ENCODE assay signal across 10 cellular contexts in genomic region chr19:46271488-46272197, GRCh38. TPM values are rescaled to one million over a fixed set of nuclear protein-coding genes. Genes with fewer than 3 reads are reported as not detected.
DNase-seq lines count a peak whose midpoint lies in the region; ATAC-seq and TF ChIP-seq lines count a peak whose summit lies in the region.
"Had no signal": no experiment of that assay in that cellular context is flagged by ENCODE, and none has a peak within 500 bp of the region (broad histone marks: within the 10 kb centered on the region; RNA-seq: fewer than 3 reads in every experiment).

No MANE protein-coding gene starts in this region.

- no peaks in the 10 kb centered on the region for H3K9me2 ChIP-seq in HCT116 (ENCODE audit: insufficient read depth)

- H4K8ac ChIP-seq in mesenchymal stem cell (ENCODE audit: low read length), result no peak overlapping the region

- no peaks in the 10 kb centered on the region for H3K79me2 ChIP-seq in HCT116 (ENCODE audit: insufficient read depth, low read length)

- H3K27ac ChIP-seq in HCT116 (ENCODE audit: low read depth, low read length) (no peak overlapping the region), mesenchymal stem cell (ENCODE audit: low read length, poor library complexity, severe bottlenecking) (peak overlapping the region; percentile 100)

- H3K27me3 ChIP-seq in HCT116 (ENCODE audit: insufficient read depth, low read length) (peaks cover 19% of the 10 kb centered on the region), mesenchymal stem cell (ENCODE audit: control insufficient read depth in 1 of 2, insufficient read depth in 1 of 2, low read length in 2 of 2) (peaks cover 0 to 34% of the 10 kb centered on the region in 2 experiments)

- TF ChIP-seq CTCF in AG10803 (conservative IDR thresholded peaks at IDR 0.05; ENCODE audit: low read length) (no peak), HCT116 (IDR thresholded peaks at IDR 0.05 in 2 of 3, conservative IDR thresholded peaks at IDR 0.05 in 1 of 3; ENCODE audit: borderline replicate concordance in 1 of 3, insufficient read depth in 1 of 3, low read depth in 2 of 3, low read length in 2 of 3) (no peak), astrocyte of the cerebellum (IDR thresholded peaks at IDR 0.05; ENCODE audit: low read depth, low read length, missing control alignments) (no peak)

- peak; percentile 42; the same call in 1 of the 2 replicates for ATAC-seq in HCT116
- no peak for ATAC-seq in GM18502 (IDR thresholded peaks at IDR 0.05; ENCODE audit: poor library complexity, unreplicated experiment)
- no peak for ATAC-seq in HG02571 (IDR thresholded peaks at IDR 0.05; ENCODE audit: unreplicated experiment)

- no peak for TF ChIP-seq POLR2A in HCT116 (IDR thresholded peaks at IDR 0.05; ENCODE audit: borderline replicate concordance, extremely low read depth, insufficient read depth, insufficient read length)

- H3K4me1 ChIP-seq in HCT116 (ENCODE audit: control insufficient read depth in 1 of 2, insufficient read depth in 2 of 2, low read length in 2 of 2) (peaks cover 0 to 9% of the 10 kb centered on the region in 2 experiments; a peak in 1 of 4 replicates), mesenchymal stem cell (ENCODE audit: control insufficient read depth, insufficient read depth, low read depth, low read length) (peaks cover 9% of the 10 kb centered on the region)

- peak overlapping the region; percentile 98 for H2AK5ac ChIP-seq in mesenchymal stem cell (ENCODE audit: low read length, severe bottlenecking)

- POLR2A ChIA-PET in HCT116 (lab: Charles Lee), result no interaction called here

- peak; percentile 85 for DNase-seq in AG10803 (ENCODE audit: low read depth)
- no peak for DNase-seq in HCT116 (ENCODE audit: low read depth, low spot score)
- peak; percentile 95 for DNase-seq in astrocyte of the cerebellum (ENCODE audit: low read depth)
- peak; percentile 95 for DNase-seq in mesenchymal stem cell
- DNase-seq in superior temporal gyrus (ENCODE audit: extremely low spot score), result no peak
- no peak for DNase-seq in activated CD4-positive, CD25-positive, alpha-beta regulatory T cell (lab: John Stamatoyannopoulos, UW)
- DNase-seq: NCI-H2029 treated with DMSO at 0.1 percent for 48 hours had no signal

- CTCF ChIA-PET in HCT116 (lab: Charles Lee), result interaction anchor here (0.8 to 1.0 kb wide), 3 partner anchors 9 to 193 kb away, joined by 4 to 10 read pairs (median 6); no protein-coding TSS in a partner anchor

- no peak overlapping the region for H2BK15ac ChIP-seq in mesenchymal stem cell (ENCODE audit: low read depth, poor library complexity, severe bottlenecking)

- BruUV-seq in HCT116 (replicated peaks; lab: Mats Ljungman, UMichigan), result no TSS peak

- no peak overlapping the region for H2BK12ac ChIP-seq in mesenchymal stem cell (ENCODE audit: low read length in 2 of 2)

- no peaks in the 10 kb centered on the region for H4K20me1 ChIP-seq in HCT116 (ENCODE audit: insufficient read depth)

- H3K9ac ChIP-seq in HCT116 (ENCODE audit: low read length) (no peak overlapping the region), mesenchymal stem cell (ENCODE audit: low read length) (no peak overlapping the region)

- H2AFZ ChIP-seq in HCT116 (ENCODE audit: low read depth, low read length, poor library complexity, severe bottlenecking) (no peak overlapping the region), mesenchymal stem cell (ENCODE audit: low read depth, low read length) (no peak overlapping the region)

- no peaks in the 10 kb centered on the region for H3K79me1 ChIP-seq in mesenchymal stem cell (replicated peaks; ENCODE audit: low read length, poor library complexity, severe bottlenecking)

- intact Hi-C loops in HCT116 (cut with micrococcal nuclease), result no loop called here

- H3K18ac ChIP-seq in mesenchymal stem cell (ENCODE audit: low read depth in 1 of 2, low read length in 2 of 2), result peak overlapping the region in 1 of 2 experiments; percentile 18

- peak overlapping the region; percentile 99 for H2BK5ac ChIP-seq in mesenchymal stem cell (ENCODE audit: low read depth, low read length, poor library complexity, severe bottlenecking)

- H3K4me3 ChIP-seq in AG10803 (ENCODE audit: low read length) (no peak overlapping the region), HCT116 (replicated peaks in 1 of 2; ENCODE audit: low read depth in 1 of 2, low read length in 2 of 2) (no peak overlapping the region), astrocyte of the cerebellum (ENCODE audit: low read depth, low read length) (no peak overlapping the region), mesenchymal stem cell (ENCODE audit: insufficient read depth in 1 of 2, low read depth in 1 of 2, low read length in 2 of 2) (no peak overlapping the region)

- H3K23ac ChIP-seq in mesenchymal stem cell (ENCODE audit: low read length in 2 of 2), result no peak overlapping the region

- WGBS in mesenchymal stem cell, result 34% methylated on average over 7 of the region's 8 CpGs

- RAD21 ChIA-PET in HCT116 (lab: Charles Lee; ENCODE audit: low non-redundant PET in 1 of 2, low total read pairs in 2 of 2, uncharacterized antibody in 2 of 2, unreplicated experiment in 2 of 2), result interaction anchor here in 1 of 2 experiments (0.7 kb wide), 1 partner anchor 277 kb away, joined by 3 read pairs; the partner anchor contains the start of gene CCDC61

- H2BK120ac ChIP-seq in mesenchymal stem cell (ENCODE audit: low read depth, low read length), result no peak overlapping the region

- in situ Hi-C loops in astrocyte of the cerebellum (cut with HindIII; ENCODE audit: low sequenced_read_pairs), result no loop called here

- H3K4me2 ChIP-seq in HCT116 (ENCODE audit: low read length) (peak overlapping the region; percentile 28; the same call in 1 of the 2 replicates), mesenchymal stem cell (ENCODE audit: low read length, poor library complexity, severe bottlenecking) (no peak overlapping the region)

- H3K4ac ChIP-seq in mesenchymal stem cell (ENCODE audit: low read depth in 1 of 2, low read length in 2 of 2), result no peak overlapping the region

- no peak overlapping the region for H4K91ac ChIP-seq in mesenchymal stem cell (ENCODE audit: low read length)

- TF ChIP-seq RAD21 in HCT116 (IDR thresholded peaks at IDR 0.05; ENCODE audit: low read depth), result no peak

- no peaks in the 10 kb centered on the region for H3K9me3 ChIP-seq in HCT116 (ENCODE audit: control insufficient read depth in 1 of 2, insufficient read depth in 1 of 2, low read depth in 1 of 2, low read length in 2 of 2)
- H3K9me3 ChIP-seq in mesenchymal stem cell (ENCODE audit: control insufficient read depth, low read length), result no peaks in the 10 kb centered on the region

- H3K14ac ChIP-seq in mesenchymal stem cell (ENCODE audit: low read length in 2 of 2), result no peak overlapping the region

- H3K36me3 ChIP-seq in HCT116 (ENCODE audit: control insufficient read depth in 1 of 2, insufficient read depth in 2 of 2, low read length in 2 of 2) (no peaks in the 10 kb centered on the region), mesenchymal stem cell (ENCODE audit: control insufficient read depth in 1 of 2, insufficient read depth in 2 of 2, low read depth in 1 of 2, low read length in 2 of 2) (no peaks in the 10 kb centered on the region)

TF ChIP-seq in HCT116, 20 proteins besides CTCF, POLR2A, EP300 and RAD21:
- TF ChIP-seq POLR2AphosphoS5 (IDR thresholded peaks at IDR 0.05; ENCODE audit: low read depth, low read length) (no peak), FOSL1 (IDR thresholded peaks at IDR 0.05; ENCODE audit: low read depth) (peak; percentile 45; the same call in 1 of the 2 replicates), EZH2phosphoT487 (IDR thresholded peaks at IDR 0.05; ENCODE audit: borderline replicate concordance) (no peak), SP1 (IDR thresholded peaks at IDR 0.05; ENCODE audit: low read depth) (peak; percentile 34; the same call in 1 of the 2 replicates), ELF1 (IDR thresholded peaks at IDR 0.05; ENCODE audit: borderline replicate concordance, low read depth) (no peak), CEBPB (IDR thresholded peaks at IDR 0.05; ENCODE audit: low read depth) (0 out of 2 replicates have a peak, but pooled peaks have one; percentile 30), CBX3 (IDR thresholded peaks at IDR 0.05; ENCODE audit: low read depth) (no peak), JUND (IDR thresholded peaks at IDR 0.05) (peak; percentile 51; the same call in 1 of the 2 replicates)
- TF ChIP-seq, protein P1, sequence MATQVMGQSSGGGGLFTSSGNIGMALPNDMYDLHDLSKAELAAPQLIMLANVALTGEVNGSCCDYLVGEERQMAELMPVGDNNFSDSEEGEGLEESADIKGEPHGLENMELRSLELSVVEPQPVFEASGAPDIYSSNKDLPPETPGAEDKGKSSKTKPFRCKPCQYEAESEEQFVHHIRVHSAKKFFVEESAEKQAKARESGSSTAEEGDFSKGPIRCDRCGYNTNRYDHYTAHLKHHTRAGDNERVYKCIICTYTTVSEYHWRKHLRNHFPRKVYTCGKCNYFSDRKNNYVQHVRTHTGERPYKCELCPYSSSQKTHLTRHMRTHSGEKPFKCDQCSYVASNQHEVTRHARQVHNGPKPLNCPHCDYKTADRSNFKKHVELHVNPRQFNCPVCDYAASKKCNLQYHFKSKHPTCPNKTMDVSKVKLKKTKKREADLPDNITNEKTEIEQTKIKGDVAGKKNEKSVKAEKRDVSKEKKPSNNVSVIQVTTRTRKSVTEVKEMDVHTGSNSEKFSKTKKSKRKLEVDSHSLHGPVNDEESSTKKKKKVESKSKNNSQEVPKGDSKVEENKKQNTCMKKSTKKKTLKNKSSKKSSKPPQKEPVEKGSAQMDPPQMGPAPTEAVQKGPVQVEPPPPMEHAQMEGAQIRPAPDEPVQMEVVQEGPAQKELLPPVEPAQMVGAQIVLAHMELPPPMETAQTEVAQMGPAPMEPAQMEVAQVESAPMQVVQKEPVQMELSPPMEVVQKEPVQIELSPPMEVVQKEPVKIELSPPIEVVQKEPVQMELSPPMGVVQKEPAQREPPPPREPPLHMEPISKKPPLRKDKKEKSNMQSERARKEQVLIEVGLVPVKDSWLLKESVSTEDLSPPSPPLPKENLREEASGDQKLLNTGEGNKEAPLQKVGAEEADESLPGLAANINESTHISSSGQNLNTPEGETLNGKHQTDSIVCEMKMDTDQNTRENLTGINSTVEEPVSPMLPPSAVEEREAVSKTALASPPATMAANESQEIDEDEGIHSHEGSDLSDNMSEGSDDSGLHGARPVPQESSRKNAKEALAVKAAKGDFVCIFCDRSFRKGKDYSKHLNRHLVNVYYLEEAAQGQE (IDR thresholded peaks at IDR 0.05; ENCODE audit: low read depth), result no peak

RNA-seq across cellular contexts. Expression of gene HIF3A, which starts 25.2 kb away (rescaled TPM):
- total RNA-seq in HCT116 (2021; ENCODE audit: unreplicated experiment), result 0.98 TPM
- 0.19 and 0.27 TPM in 2 replicates for polyA plus RNA-seq in HCT116 (2012)
- polyA plus RNA-seq in mesenchymal stem cell (2013, experiment 1 of 2), result 24.9 TPM
- 20.6 TPM for polyA plus RNA-seq in mesenchymal stem cell (2013, experiment 2 of 2)

RNA-seq across cellular contexts. Expression of gene IGFL1, which starts 42.1 kb away (rescaled TPM):
- total RNA-seq in HCT116 (2021; ENCODE audit: unreplicated experiment), result not detected
- polyA plus RNA-seq in HCT116 (2012), result not detected in 2 replicates
- polyA plus RNA-seq in mesenchymal stem cell (2013, experiment 1 of 2), result not detected
- not detected for polyA plus RNA-seq in mesenchymal stem cell (2013, experiment 2 of 2)
- polyA plus RNA-seq: neural cell had no signal

Comparison
In these comparisons a context has a peak if more than half of its experiments do, and no peak if none do; other contexts are left out.
1. DNase-seq: peak in AG10803 (single experiment), astrocyte of the cerebellum (single experiment) and mesenchymal stem cell (single experiment); none in HCT116 (single experiment), superior temporal gyrus (single experiment) and activated CD4-positive, CD25-positive, alpha-beta regulatory T cell (0 of 4).